Comparison of ENCODE assay signal across 22 cellular contexts in genomic region chr2:5689790-5690189, GRCh38. TPM values are rescaled to one million over a fixed set of nuclear protein-coding genes. Genes with fewer than 3 reads are reported as not detected.
A peak's percentile ranks its signal among the peaks of the same experiment; 100 is the strongest.
DNase-seq lines count a peak whose midpoint lies in the region; ATAC-seq and TF ChIP-seq lines count a peak whose summit lies in the region.
"Had no signal": no experiment of that assay in that cellular context is flagged by ENCODE, and none has a peak within 500 bp of the region (broad histone marks: within the 10 kb centered on the region; RNA-seq: fewer than 3 reads in every experiment).

No MANE protein-coding gene starts in this region.

- peaks cover 19% of the 10 kb centered on the region for H4K20me1 ChIP-seq in SK-N-SH (ENCODE audit: insufficient read depth)
- H4K20me1 ChIP-seq in smooth muscle cell (ENCODE audit: low read depth), result peaks cover 21% of the 10 kb centered on the region

- peak overlapping the region; percentile 89 for H3K4me3 Mint-ChIP-seq in mesothelial cell of epicardium
- H3K4me3 Mint-ChIP-seq: activated CD4-positive, alpha-beta T cell treated with anti-CD3 and anti-CD28 coated beads, Interleukin-2, amount 10 ng/mL, durations not matched to agents 7 days and 5 days; natural killer cell had no signal

- no peak for TF ChIP-seq POLR2A in Peyer's patch (IDR thresholded peaks at IDR 0.05)

- H3F3A ChIP-seq in SK-N-SH (replicated peaks; ENCODE audit: insufficient read depth) (peaks cover 13% of the 10 kb centered on the region), smooth muscle cell (ENCODE audit: low read depth) (no peaks in the 10 kb centered on the region)

- H2AFZ ChIP-seq in SK-N-SH (ENCODE audit: low read depth) (0 out of 2 replicates have a peak overlapping the region, but pooled peaks have one; percentile 80), smooth muscle cell (ENCODE audit: low read depth) (no peak overlapping the region)

- CTCF ChIA-PET in SK-N-SH (lab: Yijun Ruan, JAX), result interaction anchor here (0.6 to 1.0 kb wide), 4 partner anchors 118 to 835 kb away, joined by 3 read pairs; no protein-coding TSS in a partner anchor

- H3K79me2 ChIP-seq in SK-N-SH (ENCODE audit: insufficient read depth) (peaks cover 35% of the 10 kb centered on the region), smooth muscle cell (ENCODE audit: low read depth) (peaks cover 23% of the 10 kb centered on the region)

- H3K27ac ChIP-seq in SK-N-SH (ENCODE audit: low read depth in 2 of 2, low read length in 1 of 2) (peak overlapping the region in 1 of 2 experiments; percentile 84; a peak in 1 of 4 replicates), caudate nucleus (ENCODE audit: low read depth, low read length) (peak overlapping the region; percentile 74), smooth muscle cell (ENCODE audit: low read depth) (peak overlapping the region; percentile 65), Peyer's patch (no peak overlapping the region)
- H3K27ac ChIP-seq: adrenal gland, suprapubic skin, vagina had no signal

- no peak for TF ChIP-seq EP300 in SK-N-SH (IDR thresholded peaks at IDR 0.05; ENCODE audit: borderline replicate concordance in 1 of 2, low read depth in 1 of 2, low read length in 1 of 2)

- no peaks in the 10 kb centered on the region for H3K9me2 ChIP-seq in SK-N-SH

- no peak for DNase-seq in SK-N-SH
- no peak for DNase-seq in caudate nucleus (lab: John Stamatoyannopoulos, UW)
- DNase-seq in mesothelial cell of epicardium (ENCODE audit: low spot score in 2 of 2, unreplicated experiment in 2 of 2), result no peak
- DNase-seq in smooth muscle cell (lab: John Stamatoyannopoulos, UW; ENCODE audit: unreplicated experiment), result no peak
- no peak for DNase-seq in Peyer's patch
- no peak for DNase-seq in left ventricle myocardium superior
- DNase-seq in inferior parietal cortex (ENCODE audit: extremely low spot score), result no peak
- DNase-seq: activated CD4-positive, alpha-beta T cell treated with anti-CD3 and anti-CD28 coated beads, Interleukin-2, amount 10 ng/mL, durations not matched to agents 7 days and 5 days; adrenal gland; DMS 273 treated with DMSO at 0.1 percent for 48 hours; effector CD8-positive, alpha-beta T cell; GDM1; natural killer cell had no signal

- H3K27ac Mint-ChIP-seq in mesothelial cell of epicardium, result peak overlapping the region; percentile 96
- H3K27ac Mint-ChIP-seq: CD14-positive monocyte, natural killer cell had no signal

- no peaks in the 10 kb centered on the region for H3K9me3 ChIP-seq in SK-N-SH
- no peaks in the 10 kb centered on the region for H3K9me3 ChIP-seq in smooth muscle cell (replicated peaks; ENCODE audit: low read depth)
- H3K9me3 ChIP-seq in Peyer's patch, result peaks cover 0 to 6% (median 0%) of the 10 kb centered on the region in 4 donors
- H3K9me3 ChIP-seq: adrenal gland, suprapubic skin, vagina had no signal

- intact Hi-C loops in left ventricle myocardium superior (cut with micrococcal nuclease), result no loop called here

- ATAC-seq in SK-N-SH treated with all-trans-retinoic acid at 6 μM for 48 hours (no peak), left ventricle myocardium superior (no peak)
- ATAC-seq: GM12878, HepG2, natural killer cell had no signal

- H3K36me3 Mint-ChIP-seq in mesothelial cell of epicardium, result no peaks in the 10 kb centered on the region

- H3K4me3 ChIP-seq in SK-N-SH (ENCODE audit: low read depth in 2 of 2, low read length in 1 of 2) (peak overlapping the region; percentile 91 to 95), smooth muscle cell (peak overlapping the region; percentile 86), Peyer's patch (no peak overlapping the region)
- H3K4me3 ChIP-seq: adrenal gland, GM12878, suprapubic skin, vagina had no signal

- H3K27me3 Mint-ChIP-seq in mesothelial cell of epicardium (ENCODE audit: low read depth), result peaks cover 2% of the 10 kb centered on the region

- no peak for TF ChIP-seq CTCF in SK-N-SH (IDR thresholded peaks at IDR 0.05)
- TF ChIP-seq CTCF in mesothelial cell of epicardium (IDR thresholded peaks at IDR 0.05; ENCODE audit: unreplicated experiment), result no peak
- no peak for TF ChIP-seq CTCF in smooth muscle cell (IDR thresholded peaks at IDR 0.05; ENCODE audit: borderline replicate concordance, insufficient read depth, poor library complexity, severe bottlenecking)
- TF ChIP-seq CTCF in Peyer's patch (IDR thresholded peaks at IDR 0.05), result no peak

- POLR2A ChIA-PET in SK-N-SH (lab: Yijun Ruan, JAX), result no interaction called here

- H3K4me1 ChIP-seq in SK-N-SH (ENCODE audit: control insufficient read depth in 1 of 2, insufficient read depth in 2 of 2, low read depth in 1 of 2, low read length in 1 of 2), result peaks cover 0 to 6% of the 10 kb centered on the region in 2 experiments; a peak in 2 of 4 replicates
- H3K4me1 ChIP-seq in smooth muscle cell (ENCODE audit: low read depth), result peaks cover 1% of the 10 kb centered on the region
- peaks cover 0 to 11% (median 0%) of the 10 kb centered on the region in 4 donors for H3K4me1 ChIP-seq in Peyer's patch
- H3K4me1 ChIP-seq: adrenal gland had no signal

- TF ChIP-seq RAD21 in SK-N-SH (IDR thresholded peaks at IDR 0.05; ENCODE audit: low read length), result no peak

- no peaks in the 10 kb centered on the region for H3K9me3 Mint-ChIP-seq in mesothelial cell of epicardium
- H3K9me3 Mint-ChIP-seq: natural killer cell had no signal

- peaks cover 27% of the 10 kb centered on the region for H3K4me1 Mint-ChIP-seq in mesothelial cell of epicardium
- H3K4me1 Mint-ChIP-seq: natural killer cell had no signal

- H3K9ac ChIP-seq in SK-N-SH (peak overlapping the region; percentile 86; the same call in 1 of the 2 replicates), smooth muscle cell (ENCODE audit: low read depth) (no peak overlapping the region)

- H3K27me3 ChIP-seq in SK-N-SH (ENCODE audit: insufficient read depth) (no peaks in the 10 kb centered on the region), smooth muscle cell (ENCODE audit: low read depth) (peaks cover 10% of the 10 kb centered on the region), Peyer's patch (peaks cover 0 to 31% of the 10 kb centered on the region in 2 donors)

- no peaks in the 10 kb centered on the region for H3K36me3 ChIP-seq in SK-N-SH (replicated peaks in 1 of 2; ENCODE audit: control insufficient read depth in 1 of 2, insufficient read depth in 2 of 2, low read length in 1 of 2)
- no peaks in the 10 kb centered on the region for H3K36me3 ChIP-seq in smooth muscle cell (ENCODE audit: low read depth)
- H3K36me3 ChIP-seq in Peyer's patch, result no peaks in the 10 kb centered on the region
- H3K36me3 ChIP-seq: adrenal gland, suprapubic skin, vagina had no signal

- peak overlapping the region; percentile 89 for H3K4me2 ChIP-seq in SK-N-SH
- peak overlapping the region; percentile 99 for H3K4me2 ChIP-seq in smooth muscle cell

- WGBS in SK-N-SH (ENCODE audit: low lambda C conversion rate), result 72% methylated on average over 8 of the region's 8 CpGs
- WGBS in smooth muscle cell (ENCODE audit: low lambda C conversion rate), result 70% methylated on average over 8 of the region's 8 CpGs

TF ChIP-seq in SK-N-SH, 30 proteins besides CTCF, POLR2A, EP300 and RAD21 (continues in another document):
- TF ChIP-seq, protein P1, sequence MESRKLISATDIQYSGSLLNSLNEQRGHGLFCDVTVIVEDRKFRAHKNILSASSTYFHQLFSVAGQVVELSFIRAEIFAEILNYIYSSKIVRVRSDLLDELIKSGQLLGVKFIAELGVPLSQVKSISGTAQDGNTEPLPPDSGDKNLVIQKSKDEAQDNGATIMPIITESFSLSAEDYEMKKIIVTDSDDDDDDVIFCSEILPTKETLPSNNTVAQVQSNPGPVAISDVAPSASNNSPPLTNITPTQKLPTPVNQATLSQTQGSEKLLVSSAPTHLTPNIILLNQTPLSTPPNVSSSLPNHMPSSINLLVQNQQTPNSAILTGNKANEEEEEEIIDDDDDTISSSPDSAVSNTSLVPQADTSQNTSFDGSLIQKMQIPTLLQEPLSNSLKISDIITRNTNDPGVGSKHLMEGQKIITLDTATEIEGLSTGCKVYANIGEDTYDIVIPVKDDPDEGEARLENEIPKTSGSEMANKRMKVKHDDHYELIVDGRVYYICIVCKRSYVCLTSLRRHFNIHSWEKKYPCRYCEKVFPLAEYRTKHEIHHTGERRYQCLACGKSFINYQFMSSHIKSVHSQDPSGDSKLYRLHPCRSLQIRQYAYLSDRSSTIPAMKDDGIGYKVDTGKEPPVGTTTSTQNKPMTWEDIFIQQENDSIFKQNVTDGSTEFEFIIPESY (IDR thresholded peaks at IDR 0.05; ENCODE audit: borderline replicate concordance, low read depth), result no peak
- TF ChIP-seq GATA2 (CRISPR knock-in tag; IDR thresholded peaks at IDR 0.05) (no peak), RFX5 (IDR thresholded peaks at IDR 0.05; ENCODE audit: low read length) (no peak), RCOR1 (IDR thresholded peaks at IDR 0.05; ENCODE audit: low read length) (no peak), FOSL2 (IDR thresholded peaks at IDR 0.05; ENCODE audit: borderline replicate concordance, low read depth) (no peak)

TF ChIP-seq in SK-N-SH treated with all-trans-retinoic acid at 6 μM for 48 hours, 23 proteins besides CTCF, POLR2A, EP300 and RAD21:
- TF ChIP-seq SNAI2 (CRISPR knock-in tag; IDR thresholded peaks at IDR 0.05), result no peak
- no peak for TF ChIP-seq ISL1 (CRISPR knock-in tag; IDR thresholded peaks at IDR 0.05)
- no peak for TF ChIP-seq ZNF565 (CRISPR knock-in tag; conservative IDR thresholded peaks at IDR 0.05; ENCODE audit: low read depth)
- TF ChIP-seq CSDC2 (CRISPR knock-in tag; IDR thresholded peaks at IDR 0.05), result no peak
- TF ChIP-seq RARB (CRISPR knock-in tag; IDR thresholded peaks at IDR 0.05), result no peak
TF ChIP-seq in SK-N-SH treated with all-trans-retinoic acid at 6 μM for 48 hours: peak in this region for 0.

RNA-seq across cellular contexts. Expression of gene SOX11, which starts 2.4 kb away (rescaled TPM):
- polyA plus RNA-seq in SK-N-SH (2012; rRNA removed), result 2.9 and 3.4 TPM in 2 replicates
- polyA plus RNA-seq in SK-N-SH (2012; cell fraction: cytosol; rRNA removed), result 2.1 TPM in 2 replicates
- polyA plus RNA-seq in SK-N-SH (2012; cell fraction: nucleus; rRNA removed), result 5.6 and 6.5 TPM in 2 replicates
- total RNA-seq in mesothelial cell of epicardium, result 45.0 to 47.0 TPM (median 46.2 TPM) in 3 replicates
- total RNA-seq in smooth muscle cell, result 20.5 and 22.2 TPM in 2 replicates
- polyA plus RNA-seq in smooth muscle cell, result 4.7 and 5.1 TPM in 2 replicates
- total RNA-seq in Peyer's patch, result not detected
- 0.10 TPM for total RNA-seq in left ventricle myocardium superior
- total RNA-seq: activated CD4-positive, alpha-beta T cell treated with anti-CD3 and anti-CD28 coated beads, Interleukin-2, amount 10 ng/mL, durations not matched to agents 7 days and 5 days; HepG2; lung microvascular endothelial cell; M059J; natural killer cell; pulmonary artery endothelial cell; vagina had no signal
- polyA plus RNA-seq: adrenal gland, CD14-positive monocyte, HepG2 had no signal

Comparison
In these comparisons a context has a peak if more than half of its experiments do, and no peak if none do; other contexts are left out.
1. H3K27ac ChIP-seq: peak in caudate nucleus (single experiment) and smooth muscle cell (single experiment); none in Peyer's patch (0 of 4).
2. H3K4me3 ChIP-seq: peak in SK-N-SH (2 of 2) and smooth muscle cell (single experiment); none in Peyer's patch (0 of 4).
3. RNA of gene SOX11, which starts 2.4 kb away (total RNA-seq): 45.0 to 47.0 TPM in mesothelial cell of epicardium and 20.5 to 22.2 TPM in smooth muscle cell; 0.10 TPM in left ventricle myocardium superior (single experiment) and not detected in Peyer's patch; every median in the first group is over 10 times any median in the second.